ENCODE assay signal across 8 cellular contexts in the genomic region with DNA sequence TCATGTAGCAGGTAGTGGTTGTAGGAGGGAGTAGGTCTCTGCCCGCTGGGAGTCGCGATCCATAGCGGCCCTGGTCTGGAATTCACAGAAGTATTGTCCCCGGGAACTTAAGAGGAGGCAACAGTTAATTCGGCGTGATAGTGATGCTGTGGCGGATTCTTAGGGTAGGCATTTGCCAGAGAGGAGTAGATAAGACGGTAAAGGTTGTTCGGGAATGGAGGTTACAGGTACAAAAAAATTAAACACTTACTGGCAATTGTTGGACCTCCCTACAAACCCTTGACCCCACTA. TPM values are rescaled to one million over a fixed set of nuclear protein-coding genes. Genes with fewer than 3 reads are reported as not detected.
DNase-seq lines count a peak whose midpoint lies in the region; ATAC-seq and TF ChIP-seq lines count a peak whose summit lies in the region.

No MANE protein-coding gene starts in this region.

- H3K4me3 Mint-ChIP-seq in activated CD4-positive, alpha-beta T cell treated with anti-CD3 and anti-CD28 coated beads, Interleukin-2, amount 10 ng/mL, durations not matched to agents 7 days and 5 days, result peak overlapping the region; percentile 96
- H3K4me3 Mint-ChIP-seq in activated naive CD8-positive, alpha-beta T cell treated with anti-CD3 and anti-CD28 coated beads, Interleukin-2, amount 50 U/mL, for 24 hours, result peak overlapping the region; percentile 94

- H3K27me3 Mint-ChIP-seq in activated CD4-positive, alpha-beta T cell treated with anti-CD3 and anti-CD28 coated beads, Interleukin-2, amount 10 ng/mL, durations not matched to agents 7 days and 5 days, result no peaks in the 10 kb centered on the region
- no peaks in the 10 kb centered on the region for H3K27me3 Mint-ChIP-seq in activated naive CD8-positive, alpha-beta T cell treated with anti-CD3 and anti-CD28 coated beads, Interleukin-2, amount 50 U/mL, for 24 hours

- POLR2A ChIA-PET in activated CD4-positive, alpha-beta T cell treated with anti-CD3 and anti-CD28 coated beads, Interleukin-2, amount 10 ng/mL, durations not matched to agents 7 days and 5 days (lab: Charles Lee), result no interaction called here

- no peaks in the 10 kb centered on the region for H3K27me3 ChIP-seq in layer of hippocampus (ENCODE audit: control insufficient read depth, insufficient read depth, low read length)
- H3K27me3 ChIP-seq in thoracic aorta (replicated peaks; ENCODE audit: insufficient read depth), result no peaks in the 10 kb centered on the region

- no peaks in the 10 kb centered on the region for H3K9me3 Mint-ChIP-seq in activated CD4-positive, alpha-beta T cell treated with anti-CD3 and anti-CD28 coated beads, Interleukin-2, amount 10 ng/mL, durations not matched to agents 7 days and 5 days
- no peaks in the 10 kb centered on the region for H3K9me3 Mint-ChIP-seq in activated naive CD8-positive, alpha-beta T cell treated with anti-CD3 and anti-CD28 coated beads, Interleukin-2, amount 50 U/mL, for 24 hours

- DNase-seq in activated CD4-positive, alpha-beta T cell treated with anti-CD3 and anti-CD28 coated beads, Interleukin-2, amount 10 ng/mL, durations not matched to agents 7 days and 5 days, result no peak
- DNase-seq in activated CD4-positive, alpha-beta T cell treated with anti-CD3 and anti-CD28 coated beads for 4 hours, result no peak
- no peak for DNase-seq in activated naive CD8-positive, alpha-beta T cell treated with anti-CD3 and anti-CD28 coated beads, Interleukin-2, amount 50 U/mL, for 24 hours
- no peak for DNase-seq in thoracic aorta (ENCODE audit: low spot score)
- no peak for DNase-seq in NOMO-1 (lab: John Stamatoyannopoulos, UW; ENCODE audit: unreplicated experiment in 2 of 2)
- DNase-seq in COR-L47 (lab: John Stamatoyannopoulos, UW), result no peak

- H3K4me3 ChIP-seq in thoracic aorta, result peak overlapping the region; percentile 85

- ATAC-seq in activated naive CD8-positive, alpha-beta T cell treated with anti-CD3 and anti-CD28 coated beads, Interleukin-2, amount 50 U/mL, for 24 hours, result no peak
- no peak for ATAC-seq in thoracic aorta (ENCODE audit: insufficient number of reproducible peaks, low FRiP score, low read depth)
- no peak for ATAC-seq in HG02981 (IDR thresholded peaks at IDR 0.05; ENCODE audit: unreplicated experiment)

- H3K9me3 ChIP-seq in thoracic aorta, result no peaks in the 10 kb centered on the region

- peaks cover 37 to 64% of the 10 kb centered on the region in 2 donors for H3K4me1 ChIP-seq in thoracic aorta (ENCODE audit: control insufficient read depth in 1 of 2, low read depth in 2 of 2)

- CTCF ChIA-PET in activated CD4-positive, alpha-beta T cell treated with anti-CD3 and anti-CD28 coated beads, Interleukin-2, amount 10 ng/mL, durations not matched to agents 7 days and 5 days (lab: Charles Lee), result interaction anchor here (0.6 kb wide), 1 partner anchor 214 kb away, joined by 3 read pairs; no protein-coding TSS in a partner anchor

- H3K36me3 ChIP-seq in thoracic aorta, result peaks cover 9% of the 10 kb centered on the region

- peaks cover 49% of the 10 kb centered on the region for H3K4me1 Mint-ChIP-seq in activated CD4-positive, alpha-beta T cell treated with anti-CD3 and anti-CD28 coated beads, Interleukin-2, amount 10 ng/mL, durations not matched to agents 7 days and 5 days
- peaks cover 66% of the 10 kb centered on the region for H3K4me1 Mint-ChIP-seq in activated naive CD8-positive, alpha-beta T cell treated with anti-CD3 and anti-CD28 coated beads, Interleukin-2, amount 50 U/mL, for 24 hours

- peak overlapping the region; percentile 88 for H3K27ac ChIP-seq in layer of hippocampus (ENCODE audit: low read depth, low read length)
- peak overlapping the region; percentile 91 to 93 for H3K27ac ChIP-seq in thoracic aorta

- no peak for TF ChIP-seq CTCF in thoracic aorta (IDR thresholded peaks at IDR 0.05)

- peak overlapping the region; percentile 94 for H3K27ac Mint-ChIP-seq in activated CD4-positive, alpha-beta T cell treated with anti-CD3 and anti-CD28 coated beads, Interleukin-2, amount 10 ng/mL, durations not matched to agents 7 days and 5 days
- H3K27ac Mint-ChIP-seq in activated naive CD8-positive, alpha-beta T cell treated with anti-CD3 and anti-CD28 coated beads, Interleukin-2, amount 50 U/mL, for 24 hours, result peak overlapping the region; percentile 93

- H3K36me3 Mint-ChIP-seq in activated CD4-positive, alpha-beta T cell treated with anti-CD3 and anti-CD28 coated beads, Interleukin-2, amount 10 ng/mL, durations not matched to agents 7 days and 5 days (ENCODE audit: low read depth), result peaks cover 37% of the 10 kb centered on the region
- peaks cover 42% of the 10 kb centered on the region for H3K36me3 Mint-ChIP-seq in activated naive CD8-positive, alpha-beta T cell treated with anti-CD3 and anti-CD28 coated beads, Interleukin-2, amount 50 U/mL, for 24 hours (ENCODE audit: low read depth)

RNA-seq across cellular contexts. Expression of a gene that starts 0.7 kb away (rescaled TPM):
- 10 to 100 TPM; 36.3 to 44.2 TPM for total RNA-seq in activated CD4-positive, alpha-beta T cell treated with anti-CD3 and anti-CD28 coated beads, Interleukin-2, amount 10 ng/mL, durations not matched to agents 7 days and 5 days
- 10 to 100 TPM; 22.6 to 46.1 TPM for total RNA-seq in thoracic aorta
